In the genomic region with DNA sequence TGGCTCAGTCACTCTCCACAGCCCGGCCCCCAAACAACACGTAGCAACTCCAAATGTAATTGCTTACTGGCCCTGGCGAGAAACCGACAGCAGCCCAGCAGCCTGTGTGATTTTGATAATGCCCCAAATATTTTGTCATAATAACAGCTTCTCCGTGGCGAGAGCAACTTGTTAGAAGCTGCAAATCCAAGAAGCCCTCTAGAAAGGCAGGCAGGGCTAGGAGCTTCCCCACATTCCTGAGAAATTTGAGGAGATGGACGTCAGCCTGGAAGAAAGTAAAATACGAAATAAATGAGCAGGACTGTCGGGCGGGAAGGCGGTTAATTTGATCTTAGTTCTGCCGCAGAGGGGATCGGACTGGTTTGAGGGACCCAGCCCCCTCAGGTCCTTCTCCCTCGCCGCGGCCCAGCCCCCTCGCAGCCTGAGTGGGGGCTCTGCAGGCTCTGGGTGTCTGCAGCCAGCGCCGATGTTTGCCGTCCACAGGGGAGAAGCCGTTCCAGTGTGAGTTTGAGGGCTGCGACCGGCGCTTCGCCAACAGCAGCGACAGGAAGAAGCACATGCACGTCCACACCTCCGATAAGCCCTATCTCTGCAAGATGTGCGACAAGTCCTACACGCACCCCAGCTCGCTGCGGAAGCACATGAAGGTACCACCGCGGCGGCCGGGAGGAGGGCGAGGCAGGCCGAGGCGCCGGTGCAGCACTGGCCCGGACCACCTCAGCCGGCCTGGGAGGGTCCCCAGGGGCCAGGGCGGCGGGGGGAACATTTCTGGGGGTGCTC, we compare ENCODE assay signal across 11 cellular contexts. TPM values are rescaled to one million over a fixed set of nuclear protein-coding genes. Genes with fewer than 3 reads are reported as not detected.
DNase-seq lines count a peak whose midpoint lies in the region; ATAC-seq and TF ChIP-seq lines count a peak whose summit lies in the region.
"Had no signal": no experiment of that assay in that cellular context is flagged by ENCODE, and none has a peak within 500 bp of the region (broad histone marks: within the 10 kb centered on the region; RNA-seq: fewer than 3 reads in every experiment).

No MANE protein-coding gene starts in this region.

- no peaks in the 10 kb centered on the region for H3K27me3 ChIP-seq in A673 (replicated peaks; ENCODE audit: insufficient read depth, low read depth, low read length, poor library complexity)
- peaks cover 37 to 100% (median 93%) of the 10 kb centered on the region in 4 donors for H3K27me3 ChIP-seq in esophagus muscularis mucosa
- peaks cover 86 to 99% (median 98%) of the 10 kb centered on the region in 7 donors for H3K27me3 ChIP-seq in heart right ventricle

- H3K27me3 Mint-ChIP-seq in WTC11 (ENCODE audit: low read depth): peaks cover 31% of the 10 kb centered on the region

- WGBS in esophagus muscularis mucosa: 14% methylated on average over 19 of the region's 44 CpGs
- 9 to 12% methylated on average over 26 to 42 of the region's 44 CpGs for WGBS in lower leg skin, 2 donors
- 4 to 5% methylated on average over 42 to 44 of the region's 44 CpGs for WGBS in heart right ventricle, 2 donors

- H3K27ac ChIP-seq in A673 (ENCODE audit: low read depth, low read length, poor library complexity, severe bottlenecking) (peak overlapping the region; percentile 96), esophagus muscularis mucosa (replicated peaks in 1 of 4) (no peak overlapping the region), heart right ventricle (no peak overlapping the region)
- H3K27ac ChIP-seq: thoracic aorta had no signal

- POLR2A ChIA-PET in A673 (lab: Charles Lee; ENCODE audit: low non-redundant PET) (interaction anchor here (0.8 kb wide), 1 partner anchor 54 kb away, joined by 3 read pairs; no protein-coding TSS in a partner anchor), WTC11 (lab: Charles Lee) (interaction anchor here (0.5 to 7.1 kb wide), 3 partner anchors 14 to 331 kb away, joined by 3 to 67 read pairs (median 4); a partner anchor contains a TSS)

- H3K4me3 ChIP-seq in A673 (ENCODE audit: low read depth, low read length, poor library complexity, severe bottlenecking) (peak overlapping the region; percentile 95), esophagus muscularis mucosa (no peak overlapping the region), lower leg skin (ENCODE audit: low read depth, poor library complexity, severe bottlenecking) (no peak overlapping the region), heart right ventricle (no peak overlapping the region)
- H3K4me3 ChIP-seq: thoracic aorta had no signal

- no peak for TF ChIP-seq EP300 in esophagus muscularis mucosa (IDR thresholded peaks at IDR 0.05)

- peaks cover 40% of the 10 kb centered on the region for H3K36me3 Mint-ChIP-seq in WTC11

- in situ Hi-C loops in G401 (cut with HindIII; ENCODE audit: low sequenced_read_pairs): no loop called here

- CTCF ChIA-PET in A673 (lab: Charles Lee): interaction anchor here (0.5 kb wide), 1 partner anchor 251 kb away, joined by 5 read pairs; no protein-coding TSS in a partner anchor
- CTCF ChIA-PET in WTC11 (lab: Charles Lee): interaction anchor here (1.2 to 1.6 kb wide), 2 partner anchors 23 to 588 kb away, joined by 3 to 4 read pairs; no protein-coding TSS in a partner anchor

- peak; percentile 79 for DNase-seq in A673 (ENCODE audit: low spot score)
- DNase-seq in G401 (ENCODE audit: low spot score): peak; percentile 37
- peak; percentile 48 for DNase-seq in WTC11 (ENCODE audit: low spot score)
- peak; percentile 45 for DNase-seq in esophagus muscularis mucosa (ENCODE audit: extremely low spot score)
- DNase-seq in lower leg skin (ENCODE audit: low spot score in 2 of 2): no peak
- DNase-seq in heart right ventricle: no peak
- DNase-seq in KG1 (lab: John Stamatoyannopoulos, UW): no peak
- DNase-seq: stimulated activated CD4-positive, alpha-beta T cell treated with anti-CD3 and anti-CD28 coated beads, Interleukin-15, amount 100 ng/mL, for 24 hours had no signal

- TF ChIP-seq CTCF in A673 (conservative IDR thresholded peaks at IDR 0.05; ENCODE audit: low read depth, low read length) (no peak), WTC11 (IDR thresholded peaks at IDR 0.05) (no peak), esophagus muscularis mucosa (IDR thresholded peaks at IDR 0.05) (no peak), lower leg skin (IDR thresholded peaks at IDR 0.05) (no peak), heart right ventricle (IDR thresholded peaks at IDR 0.05) (no peak)

- TF ChIP-seq POLR2A in esophagus muscularis mucosa (IDR thresholded peaks at IDR 0.05; ENCODE audit: low read depth) (no peak), lower leg skin (IDR thresholded peaks at IDR 0.05) (no peak)

- TSS peak; percentile 26 for BruUV-seq in A673 (replicated peaks; lab: Mats Ljungman, UMichigan)

- peak overlapping the region; percentile 92 for H3K27ac Mint-ChIP-seq in WTC11

- ATAC-seq in WTC11 (no peak), heart right ventricle (no peak), GM18511 (IDR thresholded peaks at IDR 0.05; ENCODE audit: unreplicated experiment) (no peak)

- H3K36me3 ChIP-seq in A673 (ENCODE audit: insufficient read depth, low read length, poor library complexity, severe bottlenecking) (peaks cover 56% of the 10 kb centered on the region), esophagus muscularis mucosa (no peaks in the 10 kb centered on the region), heart right ventricle (no peaks in the 10 kb centered on the region)
- H3K36me3 ChIP-seq: thoracic aorta had no signal

- peak overlapping the region; percentile 94 for H3K4me3 Mint-ChIP-seq in WTC11

- H3K4me1 ChIP-seq in A673 (ENCODE audit: insufficient read depth, low read length, poor library complexity, severe bottlenecking) (peaks cover 19% of the 10 kb centered on the region), esophagus muscularis mucosa (peaks cover 25 to 68% (median 55%) of the 10 kb centered on the region in 4 donors), heart right ventricle (peaks cover 6 to 48% (median 23%) of the 10 kb centered on the region in 9 donors)

- H3K4me1 Mint-ChIP-seq in WTC11: peaks cover 38% of the 10 kb centered on the region

- H3K9me3 ChIP-seq in A673 (ENCODE audit: low read depth, low read length, poor library complexity, severe bottlenecking) (no peaks in the 10 kb centered on the region), esophagus muscularis mucosa (no peaks in the 10 kb centered on the region), heart right ventricle (no peaks in the 10 kb centered on the region)
- H3K9me3 ChIP-seq: thoracic aorta had no signal

- intact Hi-C loops in A673 (cut with micrococcal nuclease; ENCODE audit: unreplicated experiment) (loop anchor here (1.0 to 5.0 kb wide), 2 partner anchors 327 to 531 kb away; no protein-coding TSS in a partner anchor), esophagus muscularis mucosa (cut with DNase I) (loop anchor here (10.0 kb wide), 1 partner anchor 100 kb away; a partner anchor contains a TSS), lower leg skin (cut with DNase I; ENCODE audit: low total_unique reads) (no loop called here), heart right ventricle (cut with DNase I) (no loop called here)

- no peaks in the 10 kb centered on the region for H3K9me3 Mint-ChIP-seq in WTC11

TF ChIP-seq in WTC11, 78 proteins besides CTCF, POLR2A, EP300 and RAD21 (continues in another document):
- TF ChIP-seq, protein P1, sequence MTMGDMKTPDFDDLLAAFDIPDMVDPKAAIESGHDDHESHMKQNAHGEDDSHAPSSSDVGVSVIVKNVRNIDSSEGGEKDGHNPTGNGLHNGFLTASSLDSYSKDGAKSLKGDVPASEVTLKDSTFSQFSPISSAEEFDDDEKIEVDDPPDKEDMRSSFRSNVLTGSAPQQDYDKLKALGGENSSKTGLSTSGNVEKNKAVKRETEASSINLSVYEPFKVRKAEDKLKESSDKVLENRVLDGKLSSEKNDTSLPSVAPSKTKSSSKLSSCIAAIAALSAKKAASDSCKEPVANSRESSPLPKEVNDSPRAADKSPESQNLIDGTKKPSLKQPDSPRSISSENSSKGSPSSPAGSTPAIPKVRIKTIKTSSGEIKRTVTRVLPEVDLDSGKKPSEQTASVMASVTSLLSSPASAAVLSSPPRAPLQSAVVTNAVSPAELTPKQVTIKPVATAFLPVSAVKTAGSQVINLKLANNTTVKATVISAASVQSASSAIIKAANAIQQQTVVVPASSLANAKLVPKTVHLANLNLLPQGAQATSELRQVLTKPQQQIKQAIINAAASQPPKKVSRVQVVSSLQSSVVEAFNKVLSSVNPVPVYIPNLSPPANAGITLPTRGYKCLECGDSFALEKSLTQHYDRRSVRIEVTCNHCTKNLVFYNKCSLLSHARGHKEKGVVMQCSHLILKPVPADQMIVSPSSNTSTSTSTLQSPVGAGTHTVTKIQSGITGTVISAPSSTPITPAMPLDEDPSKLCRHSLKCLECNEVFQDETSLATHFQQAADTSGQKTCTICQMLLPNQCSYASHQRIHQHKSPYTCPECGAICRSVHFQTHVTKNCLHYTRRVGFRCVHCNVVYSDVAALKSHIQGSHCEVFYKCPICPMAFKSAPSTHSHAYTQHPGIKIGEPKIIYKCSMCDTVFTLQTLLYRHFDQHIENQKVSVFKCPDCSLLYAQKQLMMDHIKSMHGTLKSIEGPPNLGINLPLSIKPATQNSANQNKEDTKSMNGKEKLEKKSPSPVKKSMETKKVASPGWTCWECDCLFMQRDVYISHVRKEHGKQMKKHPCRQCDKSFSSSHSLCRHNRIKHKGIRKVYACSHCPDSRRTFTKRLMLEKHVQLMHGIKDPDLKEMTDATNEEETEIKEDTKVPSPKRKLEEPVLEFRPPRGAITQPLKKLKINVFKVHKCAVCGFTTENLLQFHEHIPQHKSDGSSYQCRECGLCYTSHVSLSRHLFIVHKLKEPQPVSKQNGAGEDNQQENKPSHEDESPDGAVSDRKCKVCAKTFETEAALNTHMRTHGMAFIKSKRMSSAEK (CRISPR knock-in tag; IDR thresholded peaks at IDR 0.05; ENCODE audit: borderline replicate concordance): no peak
- TF ChIP-seq, protein P2, sequence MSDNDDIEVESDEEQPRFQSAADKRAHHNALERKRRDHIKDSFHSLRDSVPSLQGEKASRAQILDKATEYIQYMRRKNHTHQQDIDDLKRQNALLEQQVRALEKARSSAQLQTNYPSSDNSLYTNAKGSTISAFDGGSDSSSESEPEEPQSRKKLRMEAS (CRISPR knock-in tag; IDR thresholded peaks at IDR 0.05): peak; percentile 70
- TF ChIP-seq ZNF121 (CRISPR knock-in tag; IDR thresholded peaks at IDR 0.05): no peak

RNA-seq across cellular contexts. Expression of a gene that starts 3.1 kb away (rescaled TPM):
- 285 and 305 TPM in 2 replicates for total RNA-seq in A673 (2021)
- total RNA-seq in G401 (2014; rRNA removed; shearing (Covaris generic)): 10.0 and 16.8 TPM in 2 replicates
- 344 to 379 TPM (median 376 TPM) in 3 replicates for total RNA-seq in WTC11 (2021)
- total RNA-seq in esophagus muscularis mucosa: not detected
- under 1 TPM in 1 of 4 donors, not detected in 3; 0.10 TPM for total RNA-seq in lower leg skin
- not detected for total RNA-seq in heart right ventricle
- not detected for polyA plus RNA-seq in heart right ventricle
- total RNA-seq: mesenteric fat pad, thoracic aorta had no signal

RNA-seq across cellular contexts. Expression of a gene that starts 13.1 kb away (rescaled TPM):
- total RNA-seq in A673 (2021) (23.4 and 25.2 TPM in 2 replicates), WTC11 (2021) (46.4 to 51.6 TPM (median 51.1 TPM) in 3 replicates), esophagus muscularis mucosa (not detected), lower leg skin (not detected), heart right ventricle (not detected)
- total RNA-seq in G401 (2014; rRNA removed; shearing (Covaris generic)): 7.1 and 10.1 TPM in 2 replicates
- not detected for polyA plus RNA-seq in heart right ventricle
- total RNA-seq: mesenteric fat pad, thoracic aorta had no signal

Comparison
In these comparisons a context has a peak if more than half of its experiments do, and no peak if none do; other contexts are left out.
1. DNase-seq: peak in A673 (single experiment), G401 (single experiment), WTC11 (single experiment) and esophagus muscularis mucosa (single experiment); none in lower leg skin (0 of 2), heart right ventricle (0 of 2) and KG1 (single experiment).
2. RNA of a gene that starts 3.1 kb away (total RNA-seq): 344 to 379 TPM in WTC11 and 285 to 305 TPM in A673; 10.0 to 16.8 TPM in G401, 0.10 TPM in lower leg skin, not detected in esophagus muscularis mucosa and not detected in heart right ventricle; every median in the first group is over 10 times any median in the second.
3. intact Hi-C loops: an anchor here in A673 (1.0 to 5.0 kb wide) and esophagus muscularis mucosa (10.0 kb wide); none called in lower leg skin and heart right ventricle.